ENCODE assay signal across 12 cellular contexts in genomic region chr6:35494161-35494563, GRCh38. TPM values are rescaled to one million over a fixed set of nuclear protein-coding genes. Genes with fewer than 3 reads are reported as not detected.
DNase-seq lines count a peak whose midpoint lies in the region; ATAC-seq, FAIRE-seq and TF ChIP-seq lines count a peak whose summit lies in the region.
"Had no signal": no experiment of that assay in that cellular context is flagged by ENCODE, and none has a peak within 500 bp of the region (broad histone marks: within the 10 kb centered on the region; RNA-seq: fewer than 3 reads in every experiment).

No MANE protein-coding gene starts in this region.

- H3K4me1 Mint-ChIP-seq in IgD-negative memory B cell = peaks cover 9 to 14% (median 10%) of the 10 kb centered on the region in 3 donors
- H3K4me1 Mint-ChIP-seq in neural crest cell = peaks cover 61% of the 10 kb centered on the region

- no peaks in the 10 kb centered on the region for H3K9me3 ChIP-seq in BLaER1 treated with 17β-estradiol and CSF1 and Interleukin-3, amounts not matched to agents 10 nM and 100 nM (replicated peaks in 1 of 11)
- H3K9me3 ChIP-seq in pancreas = no peaks in the 10 kb centered on the region

- peak overlapping the region in 6 of 11 experiments; percentile 10 to 49 (median 31); a peak in 7 of 22 replicates for H3K9ac ChIP-seq in BLaER1 treated with 17β-estradiol and CSF1 and Interleukin-3, amounts not matched to agents 10 nM and 100 nM

- FAIRE-seq in pancreas (lab: Jason Lieb, UNC) = no peak
- no peak for FAIRE-seq in frontal cortex (lab: Jason Lieb, UNC)

- H3K27me3 Mint-ChIP-seq in IgD-negative memory B cell (peaks cover 20% of the 10 kb centered on the region), neural crest cell (ENCODE audit: low read depth) (peaks cover 5% of the 10 kb centered on the region)

- no peak for ATAC-seq in pancreas

- WGBS in pancreas, 2 donors = 49 to 58% methylated on average over 4 of the region's 4 CpGs

- H3K4me3 Mint-ChIP-seq in IgD-negative memory B cell (peak overlapping the region in 3 of 4 donors; percentile 5 to 33 (median 14)), neural crest cell (peak overlapping the region; percentile 69)
- H3K4me3 Mint-ChIP-seq: activated naive CD8-positive, alpha-beta T cell had no signal

- DNase-seq in dermis microvascular lymphatic vessel endothelial cell (ENCODE audit: low read depth in 2 of 2) (peak; percentile 43 to 52), neural crest cell (ENCODE audit: low read depth, low spot score) (no peak), pancreas (no peak), GM20000 (ENCODE audit: low spot score) (no peak), frontal cortex (ENCODE audit: low spot score in 2 of 2) (no peak)
- DNase-seq in activated CD4-positive, CD25-positive, alpha-beta regulatory T cell treated with anti-CD3 and anti-CD28 coated beads, Interleukin-2, amount 50 U/mL, for 72 hours = no peak
- DNase-seq: NCI-H2171 treated with DMSO at 0.1 percent for 48 hours had no signal

- H3K27ac Mint-ChIP-seq in IgD-negative memory B cell = peak overlapping the region in 1 of 3 donors; percentile 6
- H3K27ac Mint-ChIP-seq in neural crest cell (ENCODE audit: unreplicated experiment) = no peak overlapping the region
- H3K27ac Mint-ChIP-seq: activated naive CD8-positive, alpha-beta T cell had no signal

- H3K9me3 Mint-ChIP-seq in IgD-negative memory B cell = no peaks in the 10 kb centered on the region
- H3K9me3 Mint-ChIP-seq in neural crest cell = no peaks in the 10 kb centered on the region

- intact Hi-C loops in pancreas (cut with DNase I) = no loop called here

- TF ChIP-seq CTCF in neural crest cell (conservative IDR thresholded peaks at IDR 0.05) (no peak), pancreas (IDR thresholded peaks at IDR 0.05) (no peak), GM20000 (IDR thresholded peaks at IDR 0.05; ENCODE audit: extremely low read depth, missing control alignments) (no peak)

- peak overlapping the region in 5 of 10 experiments; percentile 1 to 33 (median 22); a peak in 3 of 20 replicates for H3K4me3 ChIP-seq in BLaER1 treated with 17β-estradiol and CSF1 and Interleukin-3, amounts not matched to agents 10 nM and 100 nM
- H3K4me3 ChIP-seq in pancreas = no peak overlapping the region

- peaks cover 64 to 84% (median 78%) of the 10 kb centered on the region in 10 experiments for H3K4me1 ChIP-seq in BLaER1 treated with 17β-estradiol and CSF1 and Interleukin-3, amounts not matched to agents 10 nM and 100 nM
- peaks cover 0 to 16% (median 5%) of the 10 kb centered on the region in 3 donors for H3K4me1 ChIP-seq in pancreas

- H3K4me2 ChIP-seq in BLaER1 treated with 17β-estradiol and CSF1 and Interleukin-3, amounts not matched to agents 10 nM and 100 nM = peak overlapping the region; percentile 87 to 98 (median 95)

- H3K36me3 ChIP-seq in BLaER1 treated with 17β-estradiol and CSF1 and Interleukin-3, amounts not matched to agents 10 nM and 100 nM = no peaks in the 10 kb centered on the region
- no peaks in the 10 kb centered on the region for H3K36me3 ChIP-seq in pancreas

- peaks cover 16 to 76% (median 49%) of the 10 kb centered on the region in 11 experiments; a peak in 20 of 22 replicates for H4K20me1 ChIP-seq in BLaER1 treated with 17β-estradiol and CSF1 and Interleukin-3, amounts not matched to agents 10 nM and 100 nM

- H3K27ac ChIP-seq in BLaER1 treated with 17β-estradiol and CSF1 and Interleukin-3, amounts not matched to agents 10 nM and 100 nM = peak overlapping the region in 5 of 11 experiments; percentile 13 to 34 (median 15); a peak in 3 of 22 replicates
- H3K27ac ChIP-seq in pancreas = no peak overlapping the region
- H3K27ac ChIP-seq: VCaP had no signal

- H3K36me3 Mint-ChIP-seq in IgD-negative memory B cell (no peaks in the 10 kb centered on the region), neural crest cell (ENCODE audit: low read depth) (no peaks in the 10 kb centered on the region)
- H3K36me3 Mint-ChIP-seq: activated naive CD8-positive, alpha-beta T cell had no signal

- peaks cover 9 to 83% (median 19%) of the 10 kb centered on the region in 11 experiments; a peak in 21 of 22 replicates for H3K27me3 ChIP-seq in BLaER1 treated with 17β-estradiol and CSF1 and Interleukin-3, amounts not matched to agents 10 nM and 100 nM
- no peaks in the 10 kb centered on the region for H3K27me3 ChIP-seq in pancreas

RNA-seq across cellular contexts. Expression of gene TEAD3, which starts 2.7 kb away (rescaled TPM):
- not detected for polyA plus RNA-seq in IgD-negative memory B cell
- total RNA-seq in dermis microvascular lymphatic vessel endothelial cell = 0.13 and 0.26 TPM in 2 replicates
- total RNA-seq in neural crest cell = 18.0 and 19.2 TPM in 2 replicates
- total RNA-seq in pancreas = 10 to 100 TPM in 1 of 6 donors, 1 to 10 TPM in 5; 3.0 to 10.0 (median 4.1) TPM
- polyA plus RNA-seq in pancreas = 1 to 10 TPM; 8.5 to 9.7 TPM
- 0.41 TPM for total RNA-seq in frontal cortex

RNA-seq across cellular contexts. Expression of gene TULP1, which starts 18.5 kb away (rescaled TPM):
- polyA plus RNA-seq in IgD-negative memory B cell = not detected
- total RNA-seq in dermis microvascular lymphatic vessel endothelial cell = not detected in 2 replicates
- total RNA-seq in neural crest cell = not detected in 2 replicates
- total RNA-seq in pancreas = not detected
- polyA plus RNA-seq in pancreas = under 1 TPM in 1 of 2 donors, not detected in 1; 0.28 TPM
- total RNA-seq in frontal cortex = not detected
- total RNA-seq: G401 had no signal

RNA-seq across cellular contexts. Expression of gene RPL10A, which starts 26.0 kb away (rescaled TPM):
- polyA plus RNA-seq in IgD-negative memory B cell = 1,088 TPM
- total RNA-seq in dermis microvascular lymphatic vessel endothelial cell = 1,744 and 1,805 TPM in 2 replicates
- total RNA-seq in neural crest cell = 1,717 and 1,733 TPM in 2 replicates
- total RNA-seq in pancreas = 1,000 to 10,000 TPM in 1 of 6 donors, 100 to 1,000 TPM in 5; 474 to 1,265 (median 898) TPM
- polyA plus RNA-seq in pancreas = 1,000 to 10,000 TPM in 1 of 2 donors, 100 to 1,000 TPM in 1; 429 to 1,039 TPM
- total RNA-seq in frontal cortex = 1,604 TPM

RNA-seq across cellular contexts. Expression of gene FANCE, which starts 42.0 kb away (rescaled TPM):
- polyA plus RNA-seq in IgD-negative memory B cell = 5.8 TPM
- total RNA-seq in dermis microvascular lymphatic vessel endothelial cell = 10.3 and 11.1 TPM in 2 replicates
- 18.8 and 20.4 TPM in 2 replicates for total RNA-seq in neural crest cell
- total RNA-seq in pancreas = 1 to 10 TPM; 2.0 to 4.0 (median 2.7) TPM
- 1 to 10 TPM; 1.7 to 2.1 TPM for polyA plus RNA-seq in pancreas
- total RNA-seq in frontal cortex = 14.3 TPM

Comparison
In these comparisons a context has a peak if more than half of its experiments do, and no peak if none do; other contexts are left out.
1. DNase-seq: peak in dermis microvascular lymphatic vessel endothelial cell (2 of 2); none in neural crest cell (single experiment), activated CD4-positive, CD25-positive, alpha-beta regulatory T cell treated with anti-CD3 and anti-CD28 coated beads, Interleukin-2, amount 50 U/mL, for 72 hours (single experiment), pancreas (0 of 6), GM20000 (single experiment) and frontal cortex (0 of 2).